ENCODE assay signal across 2 cellular contexts in the genomic region with DNA sequence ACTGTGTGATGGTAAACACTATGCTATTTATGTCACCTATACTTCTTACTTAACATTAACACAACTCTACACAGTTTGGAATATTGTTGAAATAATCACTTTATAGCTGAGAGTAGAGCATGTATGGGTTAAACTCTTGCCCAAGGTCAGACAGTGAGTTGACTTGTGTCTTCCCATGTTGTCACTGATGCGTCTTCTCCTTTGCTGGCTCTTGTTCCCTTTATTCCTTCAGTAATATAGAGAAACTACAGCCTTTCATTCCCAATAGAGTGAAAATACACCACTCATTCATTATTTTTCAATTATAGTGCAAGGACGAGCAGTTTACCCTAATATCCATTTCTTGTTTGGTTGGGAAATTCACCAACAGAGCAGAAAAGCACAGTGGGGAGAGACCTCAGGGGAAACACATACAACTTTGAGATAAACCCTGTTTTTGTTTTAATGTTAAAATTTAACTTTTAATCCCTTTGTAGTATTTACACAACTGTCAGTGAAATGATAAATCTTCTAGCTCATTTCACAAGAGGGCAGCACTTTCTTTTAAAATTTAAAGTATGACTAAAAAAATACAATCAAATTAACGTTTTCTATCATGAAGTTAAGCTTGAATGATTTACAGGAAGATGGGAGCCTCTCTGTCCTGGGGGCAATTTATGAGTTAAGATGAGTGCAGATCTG.
A peak's percentile ranks its signal among the peaks of the same experiment; 100 is the strongest.
TF ChIP-seq lines count a peak whose summit lies in the region.

No MANE protein-coding gene starts in this region.

TF ChIP-seq in K562, 482 proteins besides CTCF, POLR2A, EP300 and RAD21:
- TF ChIP-seq, protein P1, sequence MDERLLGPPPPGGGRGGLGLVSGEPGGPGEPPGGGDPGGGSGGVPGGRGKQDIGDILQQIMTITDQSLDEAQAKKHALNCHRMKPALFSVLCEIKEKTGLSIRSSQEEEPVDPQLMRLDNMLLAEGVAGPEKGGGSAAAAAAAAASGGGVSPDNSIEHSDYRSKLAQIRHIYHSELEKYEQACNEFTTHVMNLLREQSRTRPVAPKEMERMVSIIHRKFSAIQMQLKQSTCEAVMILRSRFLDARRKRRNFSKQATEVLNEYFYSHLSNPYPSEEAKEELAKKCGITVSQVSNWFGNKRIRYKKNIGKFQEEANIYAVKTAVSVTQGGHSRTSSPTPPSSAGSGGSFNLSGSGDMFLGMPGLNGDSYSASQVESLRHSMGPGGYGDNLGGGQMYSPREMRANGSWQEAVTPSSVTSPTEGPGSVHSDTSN (CRISPR knock-in tag; IDR thresholded peaks at IDR 0.05; ENCODE audit: low read depth): no peak
- TF ChIP-seq, protein P1 (tag; conservative IDR thresholded peaks at IDR 0.05; ENCODE audit: low read depth): peak; percentile 33; the same call in 1 of the 2 replicates
- TF ChIP-seq SIRT6 (IDR thresholded peaks at IDR 0.05; ENCODE audit: low read depth, low read length): no peak
- TF ChIP-seq KHSRP (IDR thresholded peaks at IDR 0.05): no peak
- TF ChIP-seq KLF13 (tag; IDR thresholded peaks at IDR 0.05; ENCODE audit: borderline replicate concordance, low read depth): no peak
- TF ChIP-seq MEIS2 (IDR thresholded peaks at IDR 0.05; ENCODE audit: partially characterized antibody): peak; percentile 47
- TF ChIP-seq ZNF282 (CRISPR knock-in tag; IDR thresholded peaks at IDR 0.05): no peak
- no peak for TF ChIP-seq SOX6 (IDR thresholded peaks at IDR 0.05)
- no peak for TF ChIP-seq ERF (CRISPR knock-in tag; IDR thresholded peaks at IDR 0.05)
- TF ChIP-seq FIP1L1 (IDR thresholded peaks at IDR 0.05; ENCODE audit: low read depth, low read length, poor library complexity, severe bottlenecking): no peak
- no peak for TF ChIP-seq SETDB1 (IDR thresholded peaks at IDR 0.05; ENCODE audit: low read length)
- TF ChIP-seq RBBP5 (IDR thresholded peaks at IDR 0.05; ENCODE audit: borderline replicate concordance, insufficient read depth, low read length, poor library complexity, severe bottlenecking): no peak

TF ChIP-seq in liver, 16 proteins besides CTCF, POLR2A, EP300 and RAD21:
- TF ChIP-seq, protein P2, sequence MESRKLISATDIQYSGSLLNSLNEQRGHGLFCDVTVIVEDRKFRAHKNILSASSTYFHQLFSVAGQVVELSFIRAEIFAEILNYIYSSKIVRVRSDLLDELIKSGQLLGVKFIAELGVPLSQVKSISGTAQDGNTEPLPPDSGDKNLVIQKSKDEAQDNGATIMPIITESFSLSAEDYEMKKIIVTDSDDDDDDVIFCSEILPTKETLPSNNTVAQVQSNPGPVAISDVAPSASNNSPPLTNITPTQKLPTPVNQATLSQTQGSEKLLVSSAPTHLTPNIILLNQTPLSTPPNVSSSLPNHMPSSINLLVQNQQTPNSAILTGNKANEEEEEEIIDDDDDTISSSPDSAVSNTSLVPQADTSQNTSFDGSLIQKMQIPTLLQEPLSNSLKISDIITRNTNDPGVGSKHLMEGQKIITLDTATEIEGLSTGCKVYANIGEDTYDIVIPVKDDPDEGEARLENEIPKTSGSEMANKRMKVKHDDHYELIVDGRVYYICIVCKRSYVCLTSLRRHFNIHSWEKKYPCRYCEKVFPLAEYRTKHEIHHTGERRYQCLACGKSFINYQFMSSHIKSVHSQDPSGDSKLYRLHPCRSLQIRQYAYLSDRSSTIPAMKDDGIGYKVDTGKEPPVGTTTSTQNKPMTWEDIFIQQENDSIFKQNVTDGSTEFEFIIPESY (IDR thresholded peaks at IDR 0.05): peak; percentile 56
- TF ChIP-seq SP1 (IDR thresholded peaks at IDR 0.05) (peak; percentile 36), YY1 (IDR thresholded peaks at IDR 0.05) (peak; percentile 25), HNF4A (conservative IDR thresholded peaks at IDR 0.05) (peak in 1 of 2 donors; percentile 40), GABPA (IDR thresholded peaks at IDR 0.05 in 1 of 2, conservative IDR thresholded peaks at IDR 0.05 in 1 of 2) (no peak), FOXA2 (IDR thresholded peaks at IDR 0.05) (peak; percentile 40), RXRA (IDR thresholded peaks at IDR 0.05) (peak; percentile 26 to 38), TAF1 (conservative IDR thresholded peaks at IDR 0.05) (no peak)
TF ChIP-seq in liver: peak in this region for 6.
